35 cellular contexts compared by ENCODE assay signal in genomic region chr19:5520501-5520900, GRCh38.
"Had no signal": no experiment of that assay in that cellular context is flagged by ENCODE, and none has a peak within 500 bp of the region (broad histone marks: within the 10 kb centered on the region; RNA-seq: fewer than 3 reads in every experiment).

No MANE protein-coding gene starts in this region.

- DNase-seq: activated B cell treated with CpG ODN at 0.5 μM for 24 hours; activated CD4-positive, alpha-beta memory T cell treated with anti-CD3 and anti-CD28 coated beads, Interleukin-2, amount 10 ng/mL, durations not matched to agents 7 days and 5 days; activated CD4-positive, alpha-beta T cell treated with anti-CD3 and anti-CD28 coated beads for 4 hours; activated CD4-positive, alpha-beta T cell treated with anti-CD3 and anti-CD28 coated beads, Interleukin-2, amount 10 ng/mL, durations not matched to agents 7 days and 5 days; activated CD4-positive, alpha-beta T cell treated with anti-CD3 and anti-CD28 coated beads, Interleukin-2, amount 50 U/mL, for 48 hours; activated CD4-positive, CD25-positive, alpha-beta regulatory T cell treated with anti-CD3 and anti-CD28 coated beads, Interleukin-2, amount 50 U/mL, for 72 hours; activated CD8-positive, alpha-beta memory T cell treated with anti-CD3 and anti-CD28 coated beads for 24 hours; activated CD8-positive, alpha-beta memory T cell treated with anti-CD3 and anti-CD28 coated beads, Interleukin-2, amount 10 ng/mL, durations not matched to agents 7 days and 5 days; activated CD8-positive, alpha-beta memory T cell treated with anti-CD3 and anti-CD28 coated beads, Interleukin-2, amount 50 U/mL, for 48 hours; activated CD8-positive, alpha-beta T cell treated with anti-CD3 and anti-CD28 coated beads, Interleukin-2, amount 10 ng/mL, durations not matched to agents 7 days and 5 days; activated effector memory CD4-positive, alpha-beta T cell treated with Interleukin-2 at 50 U/mL for 16 hours; activated gamma-delta T cell treated with Interleukin-2 at 50 U/mL for 16 hours; activated naive CD4-positive, alpha-beta T cell; activated naive CD4-positive, alpha-beta T cell treated with anti-CD3 and anti-CD28 coated beads for 36 hours; activated naive CD4-positive, alpha-beta T cell treated with anti-CD3 and anti-CD28 coated beads, Interleukin-2, amount 50 U/mL, for 16 hours; activated naive CD8-positive, alpha-beta T cell treated with anti-CD3 and anti-CD28 coated beads for 36 hours; activated T-cell treated with anti-CD3 and anti-CD28 coated beads, Interleukin-2, amount 50 U/mL, for 24 hours; activated T-cell treated with anti-CD3 and anti-CD28 coated beads, Interleukin-2, amount 50 U/mL, for 48 hours; adrenal gland; amniotic stem cell; aorta; body of pancreas; brain microvascular endothelial cell; central memory CD4-positive, alpha-beta T cell; T-helper 1 cell; T-helper 2 cell; T-helper 9 cell had no signal

- ATAC-seq: activated CD8-positive, alpha-beta memory T cell treated with anti-CD3 and anti-CD28 coated beads, Interleukin-2, amount 10 ng/mL, durations not matched to agents 7 days and 5 days; activated CD8-positive, alpha-beta T cell treated with anti-CD3 and anti-CD28 coated beads, Interleukin-2, amount 10 ng/mL, durations not matched to agents 7 days and 5 days; activated naive CD4-positive, alpha-beta T cell treated with anti-CD3 and anti-CD28 coated beads, Interleukin-2, amount 50 U/mL, for 72 hours; body of pancreas had no signal

- H3K36me3 Mint-ChIP-seq: activated CD8-positive, alpha-beta memory T cell treated with anti-CD3 and anti-CD28 coated beads, Interleukin-2, amount 10 ng/mL, durations not matched to agents 7 days and 5 days had no signal

- FAIRE-seq: astrocyte, TTC549 had no signal

- H3K4me3 ChIP-seq: adrenal gland, body of pancreas, breast epithelium had no signal

- H3K4me1 Mint-ChIP-seq: activated B cell treated with CpG ODN at 0.5 μM for 24 hours; activated CD4-positive, alpha-beta memory T cell treated with anti-CD3 and anti-CD28 coated beads, Interleukin-2, amount 10 ng/mL, durations not matched to agents 7 days and 5 days; activated CD4-positive, alpha-beta T cell treated with anti-CD3 and anti-CD28 coated beads, Interleukin-2, amount 10 ng/mL, durations not matched to agents 7 days and 5 days; activated CD8-positive, alpha-beta memory T cell treated with anti-CD3 and anti-CD28 coated beads, Interleukin-2, amount 10 ng/mL, durations not matched to agents 7 days and 5 days; activated naive CD8-positive, alpha-beta T cell treated with anti-CD3 and anti-CD28 coated beads for 36 hours had no signal

- H3K27ac ChIP-seq: adrenal gland, body of pancreas, brain microvascular endothelial cell, breast epithelium, VCaP had no signal

- H3K9me3 ChIP-seq: adrenal gland had no signal

- H3K36me3 ChIP-seq: adrenal gland, brain microvascular endothelial cell, breast epithelium had no signal

- H3K4me1 ChIP-seq: adrenal gland, body of pancreas, breast epithelium had no signal

- H3K27ac Mint-ChIP-seq: activated B cell treated with CpG ODN at 0.5 μM for 24 hours; activated CD4-positive, alpha-beta memory T cell treated with anti-CD3 and anti-CD28 coated beads, Interleukin-2, amount 10 ng/mL, durations not matched to agents 7 days and 5 days; activated CD4-positive, alpha-beta T cell treated with anti-CD3 and anti-CD28 coated beads, Interleukin-2, amount 10 ng/mL, durations not matched to agents 7 days and 5 days; activated CD8-positive, alpha-beta memory T cell treated with anti-CD3 and anti-CD28 coated beads, Interleukin-2, amount 10 ng/mL, durations not matched to agents 7 days and 5 days; activated CD8-positive, alpha-beta T cell treated with anti-CD3 and anti-CD28 coated beads, Interleukin-2, amount 10 ng/mL, durations not matched to agents 7 days and 5 days; activated naive CD4-positive, alpha-beta T cell treated with anti-CD3 and anti-CD28 coated beads for 36 hours; activated naive CD4-positive, alpha-beta T cell treated with anti-CD3 and anti-CD28 coated beads, Interleukin-2, amount 50 U/mL, for 72 hours; activated naive CD8-positive, alpha-beta T cell treated with anti-CD3 and anti-CD28 coated beads for 36 hours; activated T-cell treated with anti-CD3 and anti-CD28 coated beads, Interleukin-2, amount 50 U/mL, for 24 hours; activated T-helper 2 cell treated with anti-CD3 and anti-CD28 coated beads, Interferon-gamma antibody, Interleukin-2, Interleukin-4, amounts not matched to agents 10 μg/mL and 5 μg/mL and 100 μg/mL, durations not matched to agents 14 hours and 24 hours and 36 hours; T-helper 1 cell treated with Interleukin-12 subunit alpha and Interleukin-12 subunit beta and Interleukin-4 antibody, amounts not matched to agents 30 μg/mL and 1 μg/mL, for 36 hours; T-helper 2 cell treated with Interferon-gamma antibody and Interleukin-4, amounts not matched to agents 5 μg/mL and 100 μg/mL, for 36 hours had no signal

- H3K27me3 Mint-ChIP-seq: activated CD4-positive, alpha-beta memory T cell treated with anti-CD3 and anti-CD28 coated beads, Interleukin-2, amount 10 ng/mL, durations not matched to agents 7 days and 5 days; activated CD4-positive, alpha-beta T cell treated with anti-CD3 and anti-CD28 coated beads, Interleukin-2, amount 10 ng/mL, durations not matched to agents 7 days and 5 days; activated CD8-positive, alpha-beta memory T cell treated with anti-CD3 and anti-CD28 coated beads, Interleukin-2, amount 10 ng/mL, durations not matched to agents 7 days and 5 days had no signal

- H3K4me3 Mint-ChIP-seq: activated B cell treated with CpG ODN at 0.5 μM for 24 hours; activated CD4-positive, alpha-beta memory T cell treated with anti-CD3 and anti-CD28 coated beads, Interleukin-2, amount 10 ng/mL, durations not matched to agents 7 days and 5 days; activated CD4-positive, alpha-beta T cell treated with anti-CD3 and anti-CD28 coated beads, Interleukin-2, amount 10 ng/mL, durations not matched to agents 7 days and 5 days; activated CD8-positive, alpha-beta memory T cell treated with anti-CD3 and anti-CD28 coated beads, Interleukin-2, amount 10 ng/mL, durations not matched to agents 7 days and 5 days; activated CD8-positive, alpha-beta T cell treated with anti-CD3 and anti-CD28 coated beads, Interleukin-2, amount 10 ng/mL, durations not matched to agents 7 days and 5 days; activated naive CD4-positive, alpha-beta T cell treated with anti-CD3 and anti-CD28 coated beads for 36 hours; activated naive CD8-positive, alpha-beta T cell treated with anti-CD3 and anti-CD28 coated beads for 36 hours; activated T-cell treated with anti-CD3 and anti-CD28 coated beads, Interleukin-2, amount 50 U/mL, for 24 hours; T-helper 1 cell treated with Interleukin-12 subunit alpha and Interleukin-12 subunit beta and Interleukin-4 antibody, amounts not matched to agents 30 μg/mL and 1 μg/mL, for 36 hours; T-helper 2 cell treated with Interferon-gamma antibody and Interleukin-4, amounts not matched to agents 5 μg/mL and 100 μg/mL, for 36 hours had no signal

- H3K27me3 ChIP-seq: adrenal gland, brain microvascular endothelial cell had no signal
